In genomic region chr13:110973007-110973700, GRCh38 we compare ENCODE assay signal across 2 cellular contexts.
TF ChIP-seq lines count a peak whose summit lies in the region.

No MANE protein-coding gene starts in this region.

TF ChIP-seq in HEK293, 187 proteins besides CTCF, POLR2A, EP300 and RAD21:
- TF ChIP-seq ZNF221 (tag by site-specific recombination; IDR thresholded peaks at IDR 0.05; ENCODE audit: borderline replicate concordance) (no peak), ZNF707 (tag by site-specific recombination; IDR thresholded peaks at IDR 0.05) (no peak), ZNF23 (tag by site-specific recombination; IDR thresholded peaks at IDR 0.05; ENCODE audit: borderline replicate concordance) (no peak), BCL6B (tag by site-specific recombination; IDR thresholded peaks at IDR 0.05) (no peak), ZNF184 (tag by site-specific recombination; IDR thresholded peaks at IDR 0.05) (no peak), SETDB1 (IDR thresholded peaks at IDR 0.05; ENCODE audit: insufficient read length, low read length) (peak; percentile 68), MYNN (tag by site-specific recombination; IDR thresholded peaks at IDR 0.05; ENCODE audit: borderline replicate concordance) (no peak)

TF ChIP-seq in endothelial cell of umbilical vein, 7 proteins besides CTCF, POLR2A, EP300 and RAD21:
- no peak for TF ChIP-seq JUN (IDR thresholded peaks at IDR 0.05; ENCODE audit: borderline replicate concordance, insufficient read depth, insufficient read length, low read depth)
- no peak for TF ChIP-seq POLR2AphosphoS5 (IDR thresholded peaks at IDR 0.05; ENCODE audit: insufficient read depth, low read depth, low read length)
- no peak for TF ChIP-seq FOS (IDR thresholded peaks at IDR 0.05; ENCODE audit: borderline replicate concordance, insufficient read depth, low read length)
- TF ChIP-seq EZH2 (IDR thresholded peaks at IDR 0.05; ENCODE audit: borderline replicate concordance, low read depth, low read length, severe bottlenecking): no peak
- TF ChIP-seq MAX (IDR thresholded peaks at IDR 0.05; ENCODE audit: insufficient read depth, insufficient read length): no peak
- TF ChIP-seq MYC (IDR thresholded peaks at IDR 0.05; ENCODE audit: low read depth, low read length): no peak
